11 cellular contexts compared by ENCODE assay signal in the genomic region with DNA sequence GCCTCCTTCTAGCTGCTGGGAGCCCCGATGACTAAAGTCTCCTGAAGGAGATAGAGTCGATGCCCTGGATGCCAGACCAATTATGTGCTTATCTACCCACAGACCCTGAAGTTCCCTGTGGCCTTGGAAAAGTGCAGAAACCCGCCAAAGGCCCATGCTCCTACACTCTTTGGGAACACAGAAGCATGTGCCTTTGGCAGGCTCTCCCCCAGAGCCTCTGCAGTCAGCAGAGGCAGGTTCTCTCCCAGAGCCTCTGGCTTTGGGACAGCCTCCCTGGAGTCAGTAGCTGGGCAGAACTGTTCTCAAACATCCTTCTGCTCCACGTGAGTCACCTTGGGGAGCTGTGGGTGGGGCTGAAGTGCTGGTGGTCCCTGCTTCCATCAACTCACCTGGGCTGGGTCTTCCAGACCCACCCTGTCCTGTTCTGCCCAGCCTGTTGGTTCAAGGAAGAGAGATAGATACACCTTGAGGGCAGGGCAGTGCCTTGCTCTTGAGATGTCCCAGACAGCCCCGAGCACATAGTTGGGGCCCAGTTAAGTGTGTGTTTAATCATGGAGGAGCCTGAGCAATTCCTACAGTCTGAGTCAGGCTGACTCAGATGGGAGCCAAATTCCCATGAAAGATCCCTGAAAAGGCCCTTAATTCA. TPM values are rescaled to one million over a fixed set of nuclear protein-coding genes. Genes with fewer than 3 reads are reported as not detected.
A peak's percentile ranks its signal among the peaks of the same experiment; 100 is the strongest.
DNase-seq lines count a peak whose midpoint lies in the region; ATAC-seq and TF ChIP-seq lines count a peak whose summit lies in the region.
"Had no signal": no experiment of that assay in that cellular context is flagged by ENCODE, and none has a peak within 500 bp of the region (broad histone marks: within the 10 kb centered on the region; RNA-seq: fewer than 3 reads in every experiment).

No MANE protein-coding gene starts in this region.

- ATAC-seq in SK-N-SH treated with all-trans-retinoic acid at 6 μM for 48 hours (no peak), heart left ventricle (no peak), GM19035 (IDR thresholded peaks at IDR 0.05; ENCODE audit: unreplicated experiment) (no peak)
- ATAC-seq: WTC11 had no signal

- no peak for TF ChIP-seq CTCF in SK-N-SH (IDR thresholded peaks at IDR 0.05)
- TF ChIP-seq CTCF in astrocyte of the cerebellum (IDR thresholded peaks at IDR 0.05; ENCODE audit: low read depth, low read length, missing control alignments) = no peak
- TF ChIP-seq CTCF in testis (IDR thresholded peaks at IDR 0.05) = no peak
- no peak for TF ChIP-seq CTCF in heart left ventricle (IDR thresholded peaks at IDR 0.05)

- no peaks in the 10 kb centered on the region for H4K20me1 ChIP-seq in SK-N-SH (ENCODE audit: insufficient read depth)

- in situ Hi-C loops in astrocyte of the cerebellum (cut with HindIII; ENCODE audit: low sequenced_read_pairs) = no loop called here

- 72% methylated on average over 3 of the region's 5 CpGs for WGBS in SK-N-SH (ENCODE audit: low lambda C conversion rate)
- 18 to 22% methylated on average over 3 to 5 of the region's 5 CpGs for WGBS in testis, 2 donors
- WGBS in heart left ventricle, 4 donors = 39 to 63% (median 45%) methylated on average over 5 of the region's 5 CpGs

- H3K9me3 ChIP-seq in SK-N-SH (no peaks in the 10 kb centered on the region), testis (no peaks in the 10 kb centered on the region), heart left ventricle (no peaks in the 10 kb centered on the region)

- POLR2A ChIA-PET in SK-N-SH (lab: Yijun Ruan, JAX) = interaction anchor here (1.1 kb wide), 1 partner anchor 10 kb away, joined by 4 read pairs; a partner anchor contains a TSS

- TF ChIP-seq POLR2A in testis (IDR thresholded peaks at IDR 0.05) (no peak), heart left ventricle (IDR thresholded peaks at IDR 0.05) (no peak)

- no peak for TF ChIP-seq EP300 in SK-N-SH (IDR thresholded peaks at IDR 0.05; ENCODE audit: borderline replicate concordance in 1 of 2, low read depth in 1 of 2, low read length in 1 of 2)

- H3K4me1 ChIP-seq in SK-N-SH (ENCODE audit: control insufficient read depth in 1 of 2, insufficient read depth in 2 of 2, low read depth in 1 of 2, low read length in 1 of 2) (peaks cover 19 to 23% of the 10 kb centered on the region in 2 experiments; a peak in 3 of 4 replicates), testis (peaks cover 39% of the 10 kb centered on the region), heart left ventricle (peaks cover 0 to 20% (median 14%) of the 10 kb centered on the region in 12 donors)

- H2AFZ ChIP-seq in SK-N-SH (ENCODE audit: low read depth) = peak overlapping the region; percentile 75

- H3K27ac ChIP-seq in SK-N-SH (ENCODE audit: low read depth in 2 of 2, low read length in 1 of 2) (peak overlapping the region in 1 of 2 experiments; percentile 66; a peak in 2 of 4 replicates), testis (peak overlapping the region; percentile 10 to 68), heart left ventricle (no peak overlapping the region)
- H3K27ac ChIP-seq: 22Rv1 had no signal

- H3K4me3 ChIP-seq in SK-N-SH (ENCODE audit: low read depth in 2 of 2, low read length in 1 of 2) = no peak overlapping the region
- no peak overlapping the region for H3K4me3 ChIP-seq in astrocyte of the cerebellum (ENCODE audit: low read depth, low read length)
- H3K4me3 ChIP-seq in testis = no peak overlapping the region
- no peak overlapping the region for H3K4me3 ChIP-seq in heart left ventricle

- TF ChIP-seq RAD21 in SK-N-SH (IDR thresholded peaks at IDR 0.05; ENCODE audit: low read length) = no peak

- H3K4me2 ChIP-seq in SK-N-SH = no peak overlapping the region

- H3K79me2 ChIP-seq in SK-N-SH (ENCODE audit: insufficient read depth) = peaks cover 18% of the 10 kb centered on the region

- intact Hi-C loops in testis (cut with DNase I; ENCODE audit: low total_unique reads) = no loop called here
- intact Hi-C loops in heart left ventricle (cut with DNase I) = loop anchor here in 1 of 10 donors (5.0 kb wide), 1 partner anchor 125 kb away; a partner anchor contains a TSS

- H3K9me2 ChIP-seq in SK-N-SH = no peaks in the 10 kb centered on the region

- DNase-seq in SK-N-SH (no peak), astrocyte of the cerebellum (ENCODE audit: low read depth) (peak; percentile 32), glomerular visceral epithelial cell (ENCODE audit: extremely low spot score) (peak; percentile 68), testis (peak; percentile 86), heart left ventricle (no peak), NCI-H1105 treated with DMSO at 0.1 percent for 48 hours (lab: John Stamatoyannopoulos, UW) (no peak)
- DNase-seq: activated effector memory CD4-positive, alpha-beta T cell treated with Interleukin-2 at 50 U/mL for 16 hours had no signal

- H3F3A ChIP-seq in SK-N-SH (replicated peaks; ENCODE audit: insufficient read depth) = peaks cover 10% of the 10 kb centered on the region

- H3K9ac ChIP-seq in SK-N-SH = no peak overlapping the region

- CTCF ChIA-PET in SK-N-SH (lab: Yijun Ruan, JAX) = interaction anchor here (1.4 to 41.8 kb wide), 4 partner anchors 11 to 124 kb away, joined by 4 to 1752 read pairs (median 614); a partner anchor contains a TSS

- H3K36me3 ChIP-seq in SK-N-SH (replicated peaks in 1 of 2; ENCODE audit: control insufficient read depth in 1 of 2, insufficient read depth in 2 of 2, low read length in 1 of 2) (peaks cover 0 to under 1% of the 10 kb centered on the region in 2 experiments), testis (ENCODE audit: low read depth, missing control alignments) (no peaks in the 10 kb centered on the region), heart left ventricle (no peaks in the 10 kb centered on the region)

- no peaks in the 10 kb centered on the region for H3K27me3 ChIP-seq in SK-N-SH (ENCODE audit: insufficient read depth)
- no peaks in the 10 kb centered on the region for H3K27me3 ChIP-seq in testis
- no peaks in the 10 kb centered on the region for H3K27me3 ChIP-seq in heart left ventricle

TF ChIP-seq in SK-N-SH, 30 proteins besides CTCF, POLR2A, EP300 and RAD21:
- TF ChIP-seq, protein P1, sequence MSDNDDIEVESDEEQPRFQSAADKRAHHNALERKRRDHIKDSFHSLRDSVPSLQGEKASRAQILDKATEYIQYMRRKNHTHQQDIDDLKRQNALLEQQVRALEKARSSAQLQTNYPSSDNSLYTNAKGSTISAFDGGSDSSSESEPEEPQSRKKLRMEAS (IDR thresholded peaks at IDR 0.05; ENCODE audit: low read depth) = 0 out of 2 replicates have a peak, but pooled peaks have one; percentile 23
- TF ChIP-seq YY1 (IDR thresholded peaks at IDR 0.05; ENCODE audit: low read depth) (0 out of 2 replicates have a peak, but pooled peaks have one; percentile 42), GABPA (IDR thresholded peaks at IDR 0.05; ENCODE audit: low read depth) (no peak), POLR2AphosphoS5 (IDR thresholded peaks at IDR 0.05; ENCODE audit: low read depth, low read length) (peak; percentile 19; the same call in 1 of the 2 replicates), FOSL2 (IDR thresholded peaks at IDR 0.05; ENCODE audit: borderline replicate concordance, low read depth) (peak; percentile 92), EZH2phosphoT487 (IDR thresholded peaks at IDR 0.05; ENCODE audit: borderline replicate concordance, low read depth) (no peak), TCF12 (IDR thresholded peaks at IDR 0.05) (peak; percentile 66; the same call in 1 of the 2 replicates)

TF ChIP-seq in SK-N-SH treated with all-trans-retinoic acid at 6 μM for 48 hours, 23 proteins besides CTCF, POLR2A, EP300 and RAD21 (continues in another document):
- TF ChIP-seq ARNTL (CRISPR knock-in tag; IDR thresholded peaks at IDR 0.05; ENCODE audit: borderline replicate concordance, low read depth) (no peak), TOX (CRISPR knock-in tag; IDR thresholded peaks at IDR 0.05; ENCODE audit: borderline replicate concordance) (no peak)

RNA-seq across cellular contexts. Expression of a gene that starts 3.2 kb away (rescaled TPM):
- polyA plus RNA-seq in SK-N-SH (2012; rRNA removed) (208 and 288 TPM in 2 replicates), testis (ENCODE audit: insufficient read depth, low read depth, low replicate concordance) (192 TPM), heart left ventricle (10 to 100 TPM; 53.8 to 56.6 TPM)
- polyA plus RNA-seq in SK-N-SH (2012; cell fraction: cytosol; rRNA removed) = 77.8 and 94.7 TPM in 2 replicates
- polyA plus RNA-seq in SK-N-SH (2012; cell fraction: nucleus; rRNA removed) = 1,862 and 2,736 TPM in 2 replicates
- total RNA-seq in testis (100 to 1,000 TPM; 221 to 281 TPM), heart left ventricle (10 to 100 TPM; 41.2 to 80.9 (median 53.6) TPM)

RNA-seq across cellular contexts. Expression of a gene that starts 10.0 kb away (rescaled TPM):
- polyA plus RNA-seq in SK-N-SH (2012; rRNA removed) (not detected in 2 replicates), testis (ENCODE audit: insufficient read depth, low read depth, low replicate concordance) (6.2 TPM), heart left ventricle (under 1 TPM in 1 of 2 donors, not detected in 1; 0.04 TPM)
- not detected in 2 replicates for polyA plus RNA-seq in SK-N-SH (2012; cell fraction: cytosol; rRNA removed)
- polyA plus RNA-seq in SK-N-SH (2012; cell fraction: nucleus; rRNA removed) = not detected in 2 replicates
- total RNA-seq in testis (1 to 10 TPM in 1 of 2 donors, under 1 TPM in 1; 0.55 to 2.5 TPM), heart left ventricle (1 to 10 TPM in 1 of 9 donors, not detected in 8; 2.7 TPM)

RNA-seq across cellular contexts. Expression of a gene that starts 26.4 kb away (rescaled TPM):
- 26.1 and 33.8 TPM in 2 replicates for polyA plus RNA-seq in SK-N-SH (2012; rRNA removed)
- polyA plus RNA-seq in SK-N-SH (2012; cell fraction: cytosol; rRNA removed) = 27.2 and 30.9 TPM in 2 replicates
- 21.6 and 23.6 TPM in 2 replicates for polyA plus RNA-seq in SK-N-SH (2012; cell fraction: nucleus; rRNA removed)
- 10 to 100 TPM; 37.5 to 41.7 TPM for total RNA-seq in testis
- 21.3 TPM for polyA plus RNA-seq in testis (ENCODE audit: insufficient read depth, low read depth, low replicate concordance)
- 10 to 100 TPM; 24.2 to 45.0 (median 36.1) TPM for total RNA-seq in heart left ventricle
- polyA plus RNA-seq in heart left ventricle = 10 to 100 TPM; 12.6 to 16.1 TPM

Comparison
In these comparisons a context has a peak if more than half of its experiments do, and no peak if none do; other contexts are left out.
1. DNase-seq: peak in astrocyte of the cerebellum (single experiment), glomerular visceral epithelial cell (single experiment) and testis (single experiment); none in SK-N-SH (single experiment), heart left ventricle (0 of 5) and NCI-H1105 treated with DMSO at 0.1 percent for 48 hours (single experiment).
2. H3K27ac ChIP-seq: peak in testis (2 of 2); none in heart left ventricle (0 of 12).